ENCODE assay signal across 19 cellular contexts in the genomic region with DNA sequence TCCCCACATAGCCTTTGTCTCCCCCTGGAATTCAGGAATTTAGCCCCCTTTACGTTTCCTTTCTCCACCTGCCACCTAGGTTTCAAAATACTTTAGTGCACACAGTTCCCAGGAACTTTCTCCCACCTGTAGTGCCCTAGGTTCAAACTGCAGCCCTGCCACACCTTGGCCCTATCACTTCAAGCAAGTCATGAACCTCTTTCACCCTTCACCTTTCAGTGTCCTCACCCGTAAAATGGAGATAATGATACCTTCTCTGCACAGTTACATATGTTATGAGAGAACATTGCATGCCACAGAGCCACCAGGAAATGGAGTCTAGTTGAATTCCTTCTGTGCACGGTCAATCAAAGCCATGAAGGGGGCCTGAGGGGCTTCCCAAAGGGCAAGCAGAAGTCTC. TPM values are rescaled to one million over a fixed set of nuclear protein-coding genes. Genes with fewer than 3 reads are reported as not detected.
A peak's percentile ranks its signal among the peaks of the same experiment; 100 is the strongest.
DNase-seq lines count a peak whose midpoint lies in the region; ATAC-seq, FAIRE-seq and TF ChIP-seq lines count a peak whose summit lies in the region.
"Had no signal": no experiment of that assay in that cellular context is flagged by ENCODE, and none has a peak within 500 bp of the region (broad histone marks: within the 10 kb centered on the region; RNA-seq: fewer than 3 reads in every experiment).

No MANE protein-coding gene starts in this region.

- H3K4me3 ChIP-seq in DOHH2 (ENCODE audit: low read length) = no peak overlapping the region
- no peak overlapping the region for H3K4me3 ChIP-seq in SU-DHL-6 (ENCODE audit: insufficient read depth, low read length, poor library complexity, severe bottlenecking)
- no peak overlapping the region for H3K4me3 ChIP-seq in hepatocyte
- H3K4me3 ChIP-seq in pancreas = no peak overlapping the region
- H3K4me3 ChIP-seq: adrenal gland, sigmoid colon, SK-N-MC, upper lobe of left lung had no signal

- H4K20me1 ChIP-seq in DOHH2 (ENCODE audit: control insufficient read depth, insufficient read depth, low read depth, low read length) (no peaks in the 10 kb centered on the region), SU-DHL-6 (ENCODE audit: low read depth, low read length) (no peaks in the 10 kb centered on the region), hepatocyte (ENCODE audit: insufficient read depth, poor library complexity, severe bottlenecking) (no peaks in the 10 kb centered on the region)

- TF ChIP-seq CTCF in DOHH2 (IDR thresholded peaks at IDR 0.05; ENCODE audit: low read depth, low read length, poor library complexity, severe bottlenecking) (no peak), SU-DHL-6 (IDR thresholded peaks at IDR 0.05; ENCODE audit: insufficient read depth, low read length, poor library complexity, severe bottlenecking) (no peak), hepatocyte (IDR thresholded peaks at IDR 0.05; ENCODE audit: poor library complexity) (no peak), pancreas (IDR thresholded peaks at IDR 0.05) (no peak), osteocyte (IDR thresholded peaks at IDR 0.05) (no peak)

- H3K9ac ChIP-seq in SU-DHL-6 (ENCODE audit: low read length) = peak overlapping the region; percentile 41

- 70% methylated on average over 3 of the region's 3 CpGs for WGBS in hepatocyte (ENCODE audit: low lambda C conversion rate, missing lambda C conversion rate)
- WGBS in pancreas, 2 donors = 75% methylated on average over 3 of the region's 3 CpGs

- peak overlapping the region; percentile 72 for H2AFZ ChIP-seq in SU-DHL-6 (ENCODE audit: low read depth, low read length, severe bottlenecking)
- no peak overlapping the region for H2AFZ ChIP-seq in hepatocyte

- H3K27ac ChIP-seq in DOHH2 (ENCODE audit: low read depth, low read length) (no peak overlapping the region), SU-DHL-6 (ENCODE audit: low read depth, low read length) (peak overlapping the region; percentile 78), hepatocyte (peak overlapping the region; percentile 76), pancreas (peak overlapping the region; percentile 37 to 70 (median 58))
- H3K27ac ChIP-seq: adrenal gland, foreskin keratinocyte, sigmoid colon, SK-N-MC, upper lobe of left lung had no signal

- H3K27me3 ChIP-seq in DOHH2 (ENCODE audit: control insufficient read depth, low read length) = no peaks in the 10 kb centered on the region
- H3K27me3 ChIP-seq in SU-DHL-6 (ENCODE audit: low read length) = no peaks in the 10 kb centered on the region
- H3K27me3 ChIP-seq in hepatocyte = no peaks in the 10 kb centered on the region
- no peaks in the 10 kb centered on the region for H3K27me3 ChIP-seq in pancreas
- H3K27me3 ChIP-seq: adrenal gland, foreskin keratinocyte, sigmoid colon, upper lobe of left lung had no signal

- ATAC-seq in pancreas (no peak), GM21367 (IDR thresholded peaks at IDR 0.05; ENCODE audit: unreplicated experiment) (no peak), HG02759 (IDR thresholded peaks at IDR 0.05; ENCODE audit: unreplicated experiment) (no peak)

- no peaks in the 10 kb centered on the region for H3K9me3 Mint-ChIP-seq in osteocyte (ENCODE audit: unreplicated experiment)
- H3K9me3 Mint-ChIP-seq: activated T-helper 1 cell treated with anti-CD3 and anti-CD28 coated beads, Interleukin-12 subunit alpha, Interleukin-12 subunit beta, Interleukin-2, Interleukin-4 antibody, amounts not matched to agents 30 ng/mL and 10 ng/mL and 1 ng/mL, durations not matched to agents 14 hours and 24 hours and 36 hours had no signal

- no peaks in the 10 kb centered on the region for H3K27me3 Mint-ChIP-seq in osteocyte (ENCODE audit: unreplicated experiment)

- H3F3A ChIP-seq in DOHH2 (ENCODE audit: control insufficient read depth, insufficient read depth) (peaks cover 15% of the 10 kb centered on the region), SU-DHL-6 (ENCODE audit: insufficient read depth) (peaks cover 45% of the 10 kb centered on the region)

- no peaks in the 10 kb centered on the region for H3K4me1 Mint-ChIP-seq in osteocyte (ENCODE audit: unreplicated experiment)

- H3K79me2 ChIP-seq in DOHH2 (ENCODE audit: control insufficient read depth, low read length) (no peaks in the 10 kb centered on the region), SU-DHL-6 (ENCODE audit: insufficient read depth, low read length) (no peaks in the 10 kb centered on the region), hepatocyte (no peaks in the 10 kb centered on the region)

- no peaks in the 10 kb centered on the region for H3K36me3 ChIP-seq in DOHH2 (ENCODE audit: control insufficient read depth, low read length)
- H3K36me3 ChIP-seq in SU-DHL-6 (ENCODE audit: low read length) = no peaks in the 10 kb centered on the region
- no peaks in the 10 kb centered on the region for H3K36me3 ChIP-seq in hepatocyte (replicated peaks; ENCODE audit: insufficient read depth, low read depth)
- H3K36me3 ChIP-seq in pancreas = no peaks in the 10 kb centered on the region
- H3K36me3 ChIP-seq: adrenal gland, sigmoid colon, upper lobe of left lung had no signal

- H3K9me2 ChIP-seq in DOHH2 (replicated peaks; ENCODE audit: control insufficient read depth, low read length) = no peaks in the 10 kb centered on the region
- H3K9me2 ChIP-seq in SU-DHL-6 (replicated peaks; ENCODE audit: insufficient read depth, low read length) = no peaks in the 10 kb centered on the region
- no peaks in the 10 kb centered on the region for H3K9me2 ChIP-seq in hepatocyte (replicated peaks; ENCODE audit: insufficient read depth)

- intact Hi-C loops in pancreas (cut with DNase I) = no loop called here

- H3K36me3 Mint-ChIP-seq in osteocyte (ENCODE audit: unreplicated experiment) = no peaks in the 10 kb centered on the region

- FAIRE-seq in pancreas (lab: Jason Lieb, UNC) = no peak
- FAIRE-seq: H54 had no signal

- peaks cover 48% of the 10 kb centered on the region for H3K4me1 ChIP-seq in DOHH2 (ENCODE audit: control insufficient read depth, low read length)
- H3K4me1 ChIP-seq in hepatocyte (ENCODE audit: insufficient read depth) = peaks cover 18% of the 10 kb centered on the region
- H3K4me1 ChIP-seq in pancreas = peaks cover 27 to 34% (median 30%) of the 10 kb centered on the region in 3 donors
- H3K4me1 ChIP-seq: foreskin keratinocyte, sigmoid colon, upper lobe of left lung had no signal

- H3K9me3 ChIP-seq in DOHH2 (ENCODE audit: control insufficient read depth, insufficient read depth, low read length) = no peaks in the 10 kb centered on the region
- no peaks in the 10 kb centered on the region for H3K9me3 ChIP-seq in SU-DHL-6 (ENCODE audit: insufficient read depth, low read length)
- no peaks in the 10 kb centered on the region for H3K9me3 ChIP-seq in hepatocyte (ENCODE audit: low read depth)
- no peaks in the 10 kb centered on the region for H3K9me3 ChIP-seq in pancreas
- H3K9me3 ChIP-seq: adrenal gland, sigmoid colon, upper lobe of left lung had no signal

- H3K4me3 Mint-ChIP-seq in osteocyte (ENCODE audit: unreplicated experiment) = no peak overlapping the region
- H3K4me3 Mint-ChIP-seq: activated T-helper 1 cell treated with anti-CD3 and anti-CD28 coated beads, Interleukin-12 subunit alpha, Interleukin-12 subunit beta, Interleukin-2, Interleukin-4 antibody, amounts not matched to agents 30 ng/mL and 10 ng/mL and 1 ng/mL, durations not matched to agents 14 hours and 24 hours and 36 hours had no signal

- H3K4me2 ChIP-seq in DOHH2 (ENCODE audit: low read length) = peak overlapping the region; percentile 15
- H3K4me2 ChIP-seq in SU-DHL-6 (ENCODE audit: low read depth, low read length, poor library complexity, severe bottlenecking) = peak overlapping the region; percentile 51
- no peak overlapping the region for H3K4me2 ChIP-seq in hepatocyte

- H3K27ac Mint-ChIP-seq in osteocyte (ENCODE audit: unreplicated experiment) = no peak overlapping the region
- H3K27ac Mint-ChIP-seq: activated T-helper 1 cell treated with anti-CD3 and anti-CD28 coated beads, Interleukin-12 subunit alpha, Interleukin-12 subunit beta, Interleukin-2, Interleukin-4 antibody, amounts not matched to agents 30 ng/mL and 10 ng/mL and 1 ng/mL, durations not matched to agents 14 hours and 24 hours and 36 hours had no signal

- no peak for DNase-seq in hepatocyte (ENCODE audit: low spot score)
- no peak for DNase-seq in pancreas
- no peak for DNase-seq in NCI-H748 treated with DMSO at 0.1 percent for 48 hours (lab: John Stamatoyannopoulos, UW)
- no peak for DNase-seq in osteocyte (ENCODE audit: extremely low spot score, unreplicated experiment)
- DNase-seq: activated CD4-positive, CD25-positive, alpha-beta regulatory T cell treated with anti-CD3 and anti-CD28 coated beads, Interleukin-2, amount 50 U/mL, for 72 hours; adrenal gland; EL; foreskin keratinocyte; occipital lobe; sigmoid colon; stimulated activated naive CD4-positive, alpha-beta T cell treated with Interleukin-2 at 50 U/mL for 16 hours; upper lobe of left lung had no signal

RNA-seq across cellular contexts. Expression of gene EEIG1, which starts 9.8 kb away (rescaled TPM):
- total RNA-seq in hepatocyte (38.1 and 47.9 TPM in 2 replicates), pancreas (10 to 100 TPM; 47.7 to 85.4 (median 69.1) TPM), osteocyte (39.4 and 41.4 TPM in 2 replicates)
- polyA plus RNA-seq in hepatocyte (43.6 and 44.1 TPM in 2 replicates), pancreas (10 to 100 TPM; 25.4 to 56.5 TPM)

RNA-seq across cellular contexts. Expression of gene DPM2, which starts 52.9 kb away (rescaled TPM):
- total RNA-seq in hepatocyte = 19.2 and 22.4 TPM in 2 replicates
- polyA plus RNA-seq in hepatocyte = 57.1 and 61.9 TPM in 2 replicates
- 10 to 100 TPM; 19.6 to 34.9 (median 25.5) TPM for total RNA-seq in pancreas
- 10 to 100 TPM; 39.0 to 56.8 TPM for polyA plus RNA-seq in pancreas
- total RNA-seq in osteocyte = 29.2 and 31.6 TPM in 2 replicates

RNA-seq across cellular contexts. Expression of gene PIP5KL1, which starts 60.0 kb away (rescaled TPM):
- total RNA-seq in hepatocyte (1.6 and 3.7 TPM in 2 replicates), pancreas (1 to 10 TPM; 1.0 to 2.2 (median 1.2) TPM), osteocyte (2.6 and 2.9 TPM in 2 replicates)
- polyA plus RNA-seq in hepatocyte (1.4 and 2.5 TPM in 2 replicates), pancreas (1 to 10 TPM in 1 of 2 donors, under 1 TPM in 1; 0.80 to 2.5 TPM)
